In the genomic region with DNA sequence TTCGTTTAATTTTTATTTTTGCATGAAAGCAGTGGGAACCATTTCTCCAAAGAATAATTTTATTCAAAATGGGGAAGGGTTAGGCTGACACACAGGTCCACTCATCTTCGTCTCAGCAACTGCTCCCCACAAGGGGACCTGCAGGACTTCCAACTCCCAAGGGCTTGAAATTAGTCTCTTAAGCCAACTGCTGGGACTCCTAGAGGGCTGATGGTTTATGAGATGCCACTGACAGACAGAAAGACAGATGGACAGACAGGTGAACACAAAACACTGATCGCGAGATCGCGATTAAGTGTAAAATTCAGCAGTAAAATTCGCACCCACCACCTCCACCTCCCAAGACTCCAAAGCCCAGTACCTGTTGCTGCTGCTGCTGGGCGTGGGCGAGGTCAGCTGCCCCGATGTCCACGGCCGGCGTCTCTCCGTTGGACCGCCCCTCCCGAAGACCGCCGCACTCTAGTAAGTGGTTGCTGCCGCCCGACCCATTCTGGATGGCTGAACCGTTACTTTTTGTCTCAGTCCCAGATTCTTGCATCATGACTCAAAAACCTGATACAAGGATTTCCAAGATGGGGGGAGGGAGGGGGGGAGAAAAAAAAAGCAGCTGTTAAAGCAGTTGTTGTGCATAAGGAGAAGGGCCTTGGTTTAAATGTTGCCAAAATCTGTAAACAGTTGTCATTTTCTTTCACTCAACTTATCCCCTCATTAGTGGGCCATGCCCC, we compare ENCODE assay signal across 23 cellular contexts.
A peak's percentile ranks its signal among the peaks of the same experiment; 100 is the strongest.
DNase-seq lines count a peak whose midpoint lies in the region; FAIRE-seq and TF ChIP-seq lines count a peak whose summit lies in the region.
"Had no signal": no experiment of that assay in that cellular context is flagged by ENCODE, and none has a peak within 500 bp of the region (broad histone marks: within the 10 kb centered on the region; RNA-seq: fewer than 3 reads in every experiment).

No MANE protein-coding gene starts in this region.

- H3K9me3 Mint-ChIP-seq in activated naive CD8-positive, alpha-beta T cell (ENCODE audit: low read depth), result no peaks in the 10 kb centered on the region
- H3K9me3 Mint-ChIP-seq in activated naive CD8-positive, alpha-beta T cell treated with anti-CD3 and anti-CD28 coated beads for 36 hours, result peaks cover under 1% of the 10 kb centered on the region
- H3K9me3 Mint-ChIP-seq in nephron, result no peaks in the 10 kb centered on the region
- H3K9me3 Mint-ChIP-seq in HFFc6, result no peaks in the 10 kb centered on the region

- peaks cover 59% of the 10 kb centered on the region for H3K4me1 Mint-ChIP-seq in activated naive CD8-positive, alpha-beta T cell (ENCODE audit: low read depth)
- peaks cover 66% of the 10 kb centered on the region for H3K4me1 Mint-ChIP-seq in activated naive CD8-positive, alpha-beta T cell treated with anti-CD3 and anti-CD28 coated beads for 36 hours
- H3K4me1 Mint-ChIP-seq in nephron (peaks cover 40% of the 10 kb centered on the region), HFFc6 (ENCODE audit: low read depth) (peaks cover 34% of the 10 kb centered on the region)

- H3K36me3 Mint-ChIP-seq in activated naive CD8-positive, alpha-beta T cell, result peaks cover 12% of the 10 kb centered on the region
- peaks cover 45% of the 10 kb centered on the region for H3K36me3 Mint-ChIP-seq in activated naive CD8-positive, alpha-beta T cell treated with anti-CD3 and anti-CD28 coated beads for 36 hours
- H3K36me3 Mint-ChIP-seq in nephron (ENCODE audit: low read depth) (peaks cover 9% of the 10 kb centered on the region), HFFc6 (ENCODE audit: low read depth) (peaks cover 6% of the 10 kb centered on the region)

- no peak for DNase-seq in activated naive CD8-positive, alpha-beta T cell treated with anti-CD3 and anti-CD28 coated beads for 36 hours
- DNase-seq in SJCRH30, result peak; percentile 69 to 78
- no peak for DNase-seq in kidney
- DNase-seq in stimulated activated CD8-positive, alpha-beta memory T cell treated with anti-CD3 and anti-CD28 coated beads, Interleukin-4, amount 100 ng/mL, for 48 hours, result no peak
- no peak for DNase-seq in HFFc6
- DNase-seq: BE2C; CD4-positive, CD25-positive, alpha-beta regulatory T cell; COR-L47; DMS 273 treated with DMSO at 0.1 percent for 48 hours; DMS79 treated with DMSO at 0.1 percent for 48 hours; H7; KG1; NCI-H1105; NCI-H2081; NCI-H2171; NCI-H345; NCI-H524; NCI-H774; Peyer's patch had no signal

- H3K9ac ChIP-seq in skeletal muscle satellite cell (ENCODE audit: low read depth, low read length) (peak overlapping the region; percentile 80), kidney (ENCODE audit: low read length in 2 of 2) (no peak overlapping the region)

- no peaks in the 10 kb centered on the region for H3K27me3 ChIP-seq in SJCRH30
- H3K27me3 ChIP-seq in skeletal muscle satellite cell (ENCODE audit: control insufficient read depth, insufficient read depth, low read length), result no peaks in the 10 kb centered on the region
- H3K27me3 ChIP-seq: BE2C, Peyer's patch had no signal

- H3K27me3 Mint-ChIP-seq in activated naive CD8-positive, alpha-beta T cell, result no peaks in the 10 kb centered on the region
- no peaks in the 10 kb centered on the region for H3K27me3 Mint-ChIP-seq in activated naive CD8-positive, alpha-beta T cell treated with anti-CD3 and anti-CD28 coated beads for 36 hours
- no peaks in the 10 kb centered on the region for H3K27me3 Mint-ChIP-seq in nephron (ENCODE audit: low read depth)
- H3K27me3 Mint-ChIP-seq in HFFc6 (ENCODE audit: insufficient read depth), result peaks cover 3% of the 10 kb centered on the region; the same call in 1 of the 2 replicates
- H3K27me3 Mint-ChIP-seq: CD4-positive, CD25-positive, alpha-beta regulatory T cell had no signal

- intact Hi-C loops in kidney (cut with DNase I), result no loop called here

- H3K4me3 Mint-ChIP-seq in activated naive CD8-positive, alpha-beta T cell, result no peak overlapping the region
- H3K4me3 Mint-ChIP-seq in activated naive CD8-positive, alpha-beta T cell treated with anti-CD3 and anti-CD28 coated beads for 36 hours, result no peak overlapping the region
- H3K4me3 Mint-ChIP-seq in nephron (peak overlapping the region; percentile 59 to 85 (median 61)), HFFc6 (no peak overlapping the region)
- H3K4me3 Mint-ChIP-seq: CD4-positive, CD25-positive, alpha-beta regulatory T cell had no signal

- H3K9me3 ChIP-seq in SJCRH30 (replicated peaks) (no peaks in the 10 kb centered on the region), skeletal muscle satellite cell (replicated peaks; ENCODE audit: low read length) (no peaks in the 10 kb centered on the region), kidney (ENCODE audit: control insufficient read depth in 1 of 2, low read length in 2 of 2) (no peaks in the 10 kb centered on the region)
- H3K9me3 ChIP-seq: BE2C, Peyer's patch had no signal

- H3K4me1 ChIP-seq in SJCRH30 (peaks cover 27% of the 10 kb centered on the region), skeletal muscle satellite cell (ENCODE audit: control insufficient read depth, insufficient read depth, low read length) (peaks cover 50% of the 10 kb centered on the region), kidney (ENCODE audit: control insufficient read depth in 1 of 2, insufficient read depth in 1 of 2, low read depth in 1 of 2, low read length in 2 of 2) (no peaks in the 10 kb centered on the region)
- H3K4me1 ChIP-seq: BE2C had no signal

- H3K4me2 ChIP-seq in skeletal muscle satellite cell (ENCODE audit: low read length), result peak overlapping the region; percentile 84

- FAIRE-seq in kidney (lab: Jason Lieb, UNC), result no peak

- H3K36me3 ChIP-seq in SJCRH30 (no peaks in the 10 kb centered on the region), skeletal muscle satellite cell (ENCODE audit: insufficient read depth, low read length) (no peaks in the 10 kb centered on the region), kidney (ENCODE audit: control insufficient read depth in 1 of 2, insufficient read depth in 2 of 2, low read length in 2 of 2) (no peaks in the 10 kb centered on the region)
- H3K36me3 ChIP-seq: BE2C had no signal

- TF ChIP-seq CTCF in nephron (IDR thresholded peaks at IDR 0.05; ENCODE audit: unreplicated experiment in 3 of 3) (no peak), kidney (IDR thresholded peaks at IDR 0.05; ENCODE audit: borderline replicate concordance, extremely low read depth, insufficient read depth) (no peak), HFFc6 (IDR thresholded peaks at IDR 0.05) (no peak)

- H3K27ac ChIP-seq in SJCRH30 (peak overlapping the region; percentile 89), kidney (ENCODE audit: low read depth in 2 of 2, low read length in 2 of 2) (no peak overlapping the region)
- H3K27ac ChIP-seq: HL-60, Peyer's patch had no signal

- peak overlapping the region; percentile 1 for H3K27ac Mint-ChIP-seq in activated naive CD8-positive, alpha-beta T cell
- H3K27ac Mint-ChIP-seq in activated naive CD8-positive, alpha-beta T cell treated with anti-CD3 and anti-CD28 coated beads for 36 hours, result no peak overlapping the region
- H3K27ac Mint-ChIP-seq in nephron (peak overlapping the region; percentile 41 to 82 (median 51)), HFFc6 (no peak overlapping the region)
- H3K27ac Mint-ChIP-seq: CD4-positive, CD25-positive, alpha-beta regulatory T cell had no signal

- H3K4me3 ChIP-seq in SJCRH30 (peak overlapping the region; percentile 61), skeletal muscle satellite cell (ENCODE audit: low read length) (peak overlapping the region; percentile 77), kidney (ENCODE audit: low read length in 2 of 2) (no peak overlapping the region)
- H3K4me3 ChIP-seq: Peyer's patch had no signal

Comparison
In these comparisons a context has a peak if more than half of its experiments do, and no peak if none do; other contexts are left out.
1. H3K27ac Mint-ChIP-seq: peak in activated naive CD8-positive, alpha-beta T cell (single experiment) and nephron (3 of 3); none in activated naive CD8-positive, alpha-beta T cell treated with anti-CD3 and anti-CD28 coated beads for 36 hours (single experiment) and HFFc6 (single experiment).
2. H3K4me3 Mint-ChIP-seq: peak in nephron (3 of 3); none in activated naive CD8-positive, alpha-beta T cell (single experiment), activated naive CD8-positive, alpha-beta T cell treated with anti-CD3 and anti-CD28 coated beads for 36 hours (single experiment) and HFFc6 (single experiment).
3. DNase-seq: peak in SJCRH30 (2 of 2); none in activated naive CD8-positive, alpha-beta T cell treated with anti-CD3 and anti-CD28 coated beads for 36 hours (single experiment), kidney (single experiment), stimulated activated CD8-positive, alpha-beta memory T cell treated with anti-CD3 and anti-CD28 coated beads, Interleukin-4, amount 100 ng/mL, for 48 hours (single experiment) and HFFc6 (single experiment).
4. H3K4me3 ChIP-seq: peak in SJCRH30 (single experiment) and skeletal muscle satellite cell (single experiment); none in kidney (0 of 2).